In the genomic region with DNA sequence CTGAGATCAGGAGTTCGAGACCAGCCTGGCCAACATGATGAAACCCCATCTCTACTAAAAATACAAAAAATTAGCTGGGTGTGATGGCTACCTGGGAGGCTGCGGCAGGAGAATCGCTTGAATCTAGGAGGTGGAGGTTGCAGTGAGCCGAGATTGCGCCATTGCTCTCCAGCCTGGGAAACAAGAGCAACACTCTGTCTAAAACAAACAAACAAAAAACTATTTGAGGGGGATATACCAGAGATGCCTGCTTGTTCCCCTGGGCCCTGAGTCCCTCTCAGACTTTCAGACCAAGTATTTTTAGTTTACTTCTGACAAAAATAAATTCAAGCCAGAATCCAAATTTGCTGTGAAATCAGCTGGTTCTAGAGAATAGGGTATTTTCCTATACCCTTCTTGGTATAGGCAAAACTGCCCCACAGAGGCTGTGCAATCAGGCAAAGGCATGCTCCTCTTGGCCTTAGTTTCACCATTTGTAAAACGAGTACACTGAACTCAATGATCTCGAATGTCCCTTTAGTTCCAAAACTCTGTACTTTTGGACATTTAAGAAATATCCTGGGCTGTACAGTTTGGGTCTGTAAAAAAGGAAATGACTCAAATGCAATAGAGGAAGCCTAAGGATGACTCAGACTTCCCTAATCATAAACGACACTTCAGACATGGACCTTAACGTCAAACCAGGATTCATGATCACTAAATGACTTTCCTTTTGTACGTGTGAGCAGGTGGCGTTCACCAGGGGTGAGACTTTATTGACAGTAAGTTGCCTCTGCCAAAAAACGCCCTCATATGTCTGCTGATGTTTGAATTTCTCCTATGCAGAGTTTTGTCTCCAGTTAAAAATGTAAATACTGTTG, we compare ENCODE assay signal across 1 cellular context.
TF ChIP-seq lines count a peak whose summit lies in the region.

No MANE protein-coding gene starts in this region.

TF ChIP-seq in HepG2, 621 proteins besides CTCF, POLR2A, EP300 and RAD21 (continued from another document and continues in another):
- peak; percentile 68; the same call in 1 of the 2 replicates for TF ChIP-seq FOSL1 (CRISPR knock-in tag; IDR thresholded peaks at IDR 0.05; ENCODE audit: borderline replicate concordance)
- peak; percentile 78; the same call in 1 of the 2 replicates for TF ChIP-seq ETV5 (CRISPR knock-in tag; IDR thresholded peaks at IDR 0.05; ENCODE audit: borderline replicate concordance)
- peak; percentile 85 for TF ChIP-seq SAP130 (CRISPR knock-in tag; IDR thresholded peaks at IDR 0.05; ENCODE audit: low read depth)
- no peak for TF ChIP-seq TARDBP (CRISPR knock-in tag; IDR thresholded peaks at IDR 0.05)
- no peak for TF ChIP-seq TBX3 (IDR thresholded peaks at IDR 0.05; ENCODE audit: borderline replicate concordance)
- 0 out of 2 replicates have a peak, but pooled peaks have one; percentile 25 for TF ChIP-seq TBX2 (CRISPR knock-in tag; IDR thresholded peaks at IDR 0.05; ENCODE audit: borderline replicate concordance)
- TF ChIP-seq ATF4 (CRISPR knock-in tag; IDR thresholded peaks at IDR 0.05), result peak in 1 of 2 experiments; percentile 9; a peak in 1 of 4 replicates
- TF ChIP-seq MED1 (CRISPR knock-in tag; IDR thresholded peaks at IDR 0.05), result peak; percentile 77
- TF ChIP-seq MIXL1 (CRISPR knock-in tag; IDR thresholded peaks at IDR 0.05), result 0 out of 2 replicates have a peak, but pooled peaks have one; percentile 40
- TF ChIP-seq, protein P1, sequence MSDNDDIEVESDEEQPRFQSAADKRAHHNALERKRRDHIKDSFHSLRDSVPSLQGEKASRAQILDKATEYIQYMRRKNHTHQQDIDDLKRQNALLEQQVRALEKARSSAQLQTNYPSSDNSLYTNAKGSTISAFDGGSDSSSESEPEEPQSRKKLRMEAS (IDR thresholded peaks at IDR 0.05), result peak; percentile 29; the same call in 1 of the 2 replicates
- no peak for TF ChIP-seq RFX3 (CRISPR knock-in tag; IDR thresholded peaks at IDR 0.05)
- no peak for TF ChIP-seq KAT7 (CRISPR knock-in tag; IDR thresholded peaks at IDR 0.05; ENCODE audit: borderline replicate concordance)
- TF ChIP-seq ZNF232 (CRISPR knock-in tag; IDR thresholded peaks at IDR 0.05; ENCODE audit: borderline replicate concordance), result no peak
- peak; percentile 22; the same call in 1 of the 2 replicates for TF ChIP-seq ARID4A (CRISPR knock-in tag; IDR thresholded peaks at IDR 0.05; ENCODE audit: borderline replicate concordance)
- peak; percentile 62; the same call in 1 of the 2 replicates for TF ChIP-seq JUNB (CRISPR knock-in tag; IDR thresholded peaks at IDR 0.05; ENCODE audit: borderline replicate concordance)
- TF ChIP-seq, protein P2, sequence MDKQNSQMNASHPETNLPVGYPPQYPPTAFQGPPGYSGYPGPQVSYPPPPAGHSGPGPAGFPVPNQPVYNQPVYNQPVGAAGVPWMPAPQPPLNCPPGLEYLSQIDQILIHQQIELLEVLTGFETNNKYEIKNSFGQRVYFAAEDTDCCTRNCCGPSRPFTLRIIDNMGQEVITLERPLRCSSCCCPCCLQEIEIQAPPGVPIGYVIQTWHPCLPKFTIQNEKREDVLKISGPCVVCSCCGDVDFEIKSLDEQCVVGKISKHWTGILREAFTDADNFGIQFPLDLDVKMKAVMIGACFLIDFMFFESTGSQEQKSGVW (CRISPR knock-in tag; IDR thresholded peaks at IDR 0.05; ENCODE audit: borderline replicate concordance), result no peak
- TF ChIP-seq POLR2G (IDR thresholded peaks at IDR 0.05; ENCODE audit: low read depth, low read length), result 0 out of 2 replicates have a peak, but pooled peaks have one; percentile 39
- no peak for TF ChIP-seq ZNF263 (CRISPR knock-in tag; IDR thresholded peaks at IDR 0.05)
- TF ChIP-seq FOSL2 (CRISPR knock-in tag; IDR thresholded peaks at IDR 0.05), result peak; percentile 93
- TF ChIP-seq PHF21A (CRISPR knock-in tag; IDR thresholded peaks at IDR 0.05), result peak; percentile 12; the same call in 1 of the 2 replicates
- no peak for TF ChIP-seq CREB1 (IDR thresholded peaks at IDR 0.05)
- TF ChIP-seq CREB1 (CRISPR knock-in tag; IDR thresholded peaks at IDR 0.05), result peak; percentile 59
- TF ChIP-seq HIC2 (CRISPR knock-in tag; IDR thresholded peaks at IDR 0.05; ENCODE audit: low read depth), result no peak
- TF ChIP-seq ELF3 (CRISPR knock-in tag; IDR thresholded peaks at IDR 0.05), result peak; percentile 51
- TF ChIP-seq CEBPG (CRISPR knock-in tag; IDR thresholded peaks at IDR 0.05), result peak; percentile 77
- no peak for TF ChIP-seq NFATC3 (CRISPR knock-in tag; IDR thresholded peaks at IDR 0.05)
- no peak for TF ChIP-seq ZNF747 (CRISPR knock-in tag; IDR thresholded peaks at IDR 0.05; ENCODE audit: borderline replicate concordance)
- TF ChIP-seq ZBTB7B (CRISPR knock-in tag; IDR thresholded peaks at IDR 0.05), result no peak
- TF ChIP-seq TGIF2 (CRISPR knock-in tag; IDR thresholded peaks at IDR 0.05), result no peak
- TF ChIP-seq LCORL (IDR thresholded peaks at IDR 0.05), result no peak
- TF ChIP-seq LCORL (CRISPR knock-in tag; IDR thresholded peaks at IDR 0.05), result peak; percentile 76
- TF ChIP-seq RELA (CRISPR knock-in tag; IDR thresholded peaks at IDR 0.05), result 0 out of 2 replicates have a peak, but pooled peaks have one; percentile 17
- TF ChIP-seq, protein P3, sequence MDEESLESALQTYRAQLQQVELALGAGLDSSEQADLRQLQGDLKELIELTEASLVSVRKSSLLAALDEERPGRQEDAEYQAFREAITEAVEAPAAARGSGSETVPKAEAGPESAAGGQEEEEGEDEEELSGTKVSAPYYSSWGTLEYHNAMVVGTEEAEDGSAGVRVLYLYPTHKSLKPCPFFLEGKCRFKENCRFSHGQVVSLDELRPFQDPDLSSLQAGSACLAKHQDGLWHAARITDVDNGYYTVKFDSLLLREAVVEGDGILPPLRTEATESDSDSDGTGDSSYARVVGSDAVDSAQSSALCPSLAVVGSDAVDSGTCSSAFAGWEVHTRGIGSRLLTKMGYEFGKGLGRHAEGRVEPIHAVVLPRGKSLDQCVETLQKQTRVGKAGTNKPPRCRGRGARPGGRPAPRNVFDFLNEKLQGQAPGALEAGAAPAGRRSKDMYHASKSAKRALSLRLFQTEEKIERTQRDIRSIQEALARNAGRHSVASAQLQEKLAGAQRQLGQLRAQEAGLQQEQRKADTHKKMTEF (CRISPR knock-in tag; IDR thresholded peaks at IDR 0.05), result 0 out of 2 replicates have a peak, but pooled peaks have one; percentile 16
- TF ChIP-seq ZNF446 (CRISPR knock-in tag; IDR thresholded peaks at IDR 0.05), result no peak
- no peak for TF ChIP-seq SP5 (CRISPR knock-in tag; IDR thresholded peaks at IDR 0.05; ENCODE audit: borderline replicate concordance, low read depth)
- TF ChIP-seq IRF2 (CRISPR knock-in tag; IDR thresholded peaks at IDR 0.05), result 0 out of 2 replicates have a peak, but pooled peaks have one; percentile 16
- TF ChIP-seq ZKSCAN8 (CRISPR knock-in tag; IDR thresholded peaks at IDR 0.05; ENCODE audit: borderline replicate concordance), result 0 out of 2 replicates have a peak, but pooled peaks have one; percentile 6
- 0 out of 2 replicates have a peak, but pooled peaks have one; percentile 27 for TF ChIP-seq ZNF460 (CRISPR knock-in tag; IDR thresholded peaks at IDR 0.05; ENCODE audit: borderline replicate concordance)
- TF ChIP-seq ZNF777 (CRISPR knock-in tag; IDR thresholded peaks at IDR 0.05), result no peak
- 0 out of 2 replicates have a peak, but pooled peaks have one; percentile 20 for TF ChIP-seq RCOR2 (CRISPR knock-in tag; IDR thresholded peaks at IDR 0.05)
- TF ChIP-seq JUND (CRISPR knock-in tag; IDR thresholded peaks at IDR 0.05), result peak; percentile 64; the same call in 1 of the 2 replicates
- peak; percentile 7; the same call in 1 of the 2 replicates for TF ChIP-seq TFAP4 (IDR thresholded peaks at IDR 0.05; ENCODE audit: borderline replicate concordance, low read depth)
- no peak for TF ChIP-seq ZNF883 (CRISPR knock-in tag; IDR thresholded peaks at IDR 0.05; ENCODE audit: not compliant biosample characterization)
- 0 out of 2 replicates have a peak, but pooled peaks have one; percentile 28 for TF ChIP-seq TFE3 (CRISPR knock-in tag; IDR thresholded peaks at IDR 0.05)
- TF ChIP-seq SOX6 (IDR thresholded peaks at IDR 0.05), result no peak
- TF ChIP-seq SOX6 (CRISPR knock-in tag; IDR thresholded peaks at IDR 0.05), result 0 out of 2 replicates have a peak, but pooled peaks have one; percentile 17
- TF ChIP-seq GABPA (IDR thresholded peaks at IDR 0.05; ENCODE audit: low read depth, low read length), result no peak
- TF ChIP-seq GABPA (CRISPR knock-in tag; IDR thresholded peaks at IDR 0.05; ENCODE audit: low read depth), result peak; percentile 65
- TF ChIP-seq, protein P4, sequence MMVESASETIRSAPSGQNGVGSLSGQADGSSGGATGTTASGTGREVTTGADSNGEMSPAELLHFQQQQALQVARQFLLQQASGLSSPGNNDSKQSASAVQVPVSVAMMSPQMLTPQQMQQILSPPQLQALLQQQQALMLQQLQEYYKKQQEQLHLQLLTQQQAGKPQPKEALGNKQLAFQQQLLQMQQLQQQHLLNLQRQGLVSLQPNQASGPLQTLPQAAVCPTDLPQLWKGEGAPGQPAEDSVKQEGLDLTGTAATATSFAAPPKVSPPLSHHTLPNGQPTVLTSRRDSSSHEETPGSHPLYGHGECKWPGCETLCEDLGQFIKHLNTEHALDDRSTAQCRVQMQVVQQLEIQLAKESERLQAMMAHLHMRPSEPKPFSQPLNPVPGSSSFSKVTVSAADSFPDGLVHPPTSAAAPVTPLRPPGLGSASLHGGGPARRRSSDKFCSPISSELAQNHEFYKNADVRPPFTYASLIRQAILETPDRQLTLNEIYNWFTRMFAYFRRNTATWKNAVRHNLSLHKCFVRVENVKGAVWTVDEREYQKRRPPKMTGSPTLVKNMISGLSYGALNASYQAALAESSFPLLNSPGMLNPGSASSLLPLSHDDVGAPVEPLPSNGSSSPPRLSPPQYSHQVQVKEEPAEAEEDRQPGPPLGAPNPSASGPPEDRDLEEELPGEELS (CRISPR knock-in tag; IDR thresholded peaks at IDR 0.05), result peak; percentile 67
- TF ChIP-seq SIX1 (CRISPR knock-in tag; IDR thresholded peaks at IDR 0.05; ENCODE audit: borderline replicate concordance), result no peak
- TF ChIP-seq TAF1 (CRISPR knock-in tag; IDR thresholded peaks at IDR 0.05), result peak; percentile 26; the same call in 1 of the 2 replicates
